In the genomic region with DNA sequence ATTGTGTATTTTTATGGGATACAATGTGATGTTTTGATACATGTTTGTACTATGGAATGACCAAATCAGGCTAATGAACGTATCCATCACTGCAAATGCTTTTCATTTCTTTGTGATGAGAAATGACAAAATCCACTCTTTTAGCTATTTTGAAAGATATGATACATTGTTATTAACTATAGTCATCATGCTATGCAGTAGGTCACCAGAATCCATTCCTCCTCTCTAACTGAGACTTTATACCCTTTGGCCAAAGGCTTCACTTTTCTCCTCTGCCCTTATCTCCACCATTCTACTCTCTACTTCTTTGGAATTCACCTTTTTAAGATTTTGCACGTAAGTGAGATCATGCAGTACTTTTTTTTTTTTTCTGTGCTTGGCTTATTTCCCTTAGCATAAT, we compare ENCODE assay signal across 2 cellular contexts.
TF ChIP-seq lines count a peak whose summit lies in the region.

No MANE protein-coding gene starts in this region.

TF ChIP-seq in SK-N-SH, 30 proteins besides CTCF, POLR2A, EP300 and RAD21 (continued from another document):
- TF ChIP-seq PBX3 (IDR thresholded peaks at IDR 0.05): peak; percentile 35; the same call in 1 of the 2 replicates
- TF ChIP-seq JUND (IDR thresholded peaks at IDR 0.05): peak; percentile 13; the same call in 1 of the 2 replicates

TF ChIP-seq in GM23338, 12 proteins besides CTCF, POLR2A, EP300 and RAD21 (continued from another document):
- TF ChIP-seq ZNF462 (CRISPR knock-in tag; IDR thresholded peaks at IDR 0.05): no peak
- no peak for TF ChIP-seq ZNF114 (CRISPR knock-in tag; IDR thresholded peaks at IDR 0.05)
- no peak for TF ChIP-seq POLR2AphosphoS5 (IDR thresholded peaks at IDR 0.05; ENCODE audit: low read depth)
- TF ChIP-seq EZH2 (IDR thresholded peaks at IDR 0.05; ENCODE audit: low read depth, unreplicated experiment): no peak
- no peak for TF ChIP-seq ZNF331 (CRISPR knock-in tag; IDR thresholded peaks at IDR 0.05; ENCODE audit: low read depth)
- TF ChIP-seq CREB1 (CRISPR knock-in tag; IDR thresholded peaks at IDR 0.05; ENCODE audit: low read depth): no peak
- TF ChIP-seq, protein P1, sequence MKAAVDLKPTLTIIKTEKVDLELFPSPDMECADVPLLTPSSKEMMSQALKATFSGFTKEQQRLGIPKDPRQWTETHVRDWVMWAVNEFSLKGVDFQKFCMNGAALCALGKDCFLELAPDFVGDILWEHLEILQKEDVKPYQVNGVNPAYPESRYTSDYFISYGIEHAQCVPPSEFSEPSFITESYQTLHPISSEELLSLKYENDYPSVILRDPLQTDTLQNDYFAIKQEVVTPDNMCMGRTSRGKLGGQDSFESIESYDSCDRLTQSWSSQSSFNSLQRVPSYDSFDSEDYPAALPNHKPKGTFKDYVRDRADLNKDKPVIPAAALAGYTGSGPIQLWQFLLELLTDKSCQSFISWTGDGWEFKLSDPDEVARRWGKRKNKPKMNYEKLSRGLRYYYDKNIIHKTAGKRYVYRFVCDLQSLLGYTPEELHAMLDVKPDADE (IDR thresholded peaks at IDR 0.05): no peak
- TF ChIP-seq, protein P2, sequence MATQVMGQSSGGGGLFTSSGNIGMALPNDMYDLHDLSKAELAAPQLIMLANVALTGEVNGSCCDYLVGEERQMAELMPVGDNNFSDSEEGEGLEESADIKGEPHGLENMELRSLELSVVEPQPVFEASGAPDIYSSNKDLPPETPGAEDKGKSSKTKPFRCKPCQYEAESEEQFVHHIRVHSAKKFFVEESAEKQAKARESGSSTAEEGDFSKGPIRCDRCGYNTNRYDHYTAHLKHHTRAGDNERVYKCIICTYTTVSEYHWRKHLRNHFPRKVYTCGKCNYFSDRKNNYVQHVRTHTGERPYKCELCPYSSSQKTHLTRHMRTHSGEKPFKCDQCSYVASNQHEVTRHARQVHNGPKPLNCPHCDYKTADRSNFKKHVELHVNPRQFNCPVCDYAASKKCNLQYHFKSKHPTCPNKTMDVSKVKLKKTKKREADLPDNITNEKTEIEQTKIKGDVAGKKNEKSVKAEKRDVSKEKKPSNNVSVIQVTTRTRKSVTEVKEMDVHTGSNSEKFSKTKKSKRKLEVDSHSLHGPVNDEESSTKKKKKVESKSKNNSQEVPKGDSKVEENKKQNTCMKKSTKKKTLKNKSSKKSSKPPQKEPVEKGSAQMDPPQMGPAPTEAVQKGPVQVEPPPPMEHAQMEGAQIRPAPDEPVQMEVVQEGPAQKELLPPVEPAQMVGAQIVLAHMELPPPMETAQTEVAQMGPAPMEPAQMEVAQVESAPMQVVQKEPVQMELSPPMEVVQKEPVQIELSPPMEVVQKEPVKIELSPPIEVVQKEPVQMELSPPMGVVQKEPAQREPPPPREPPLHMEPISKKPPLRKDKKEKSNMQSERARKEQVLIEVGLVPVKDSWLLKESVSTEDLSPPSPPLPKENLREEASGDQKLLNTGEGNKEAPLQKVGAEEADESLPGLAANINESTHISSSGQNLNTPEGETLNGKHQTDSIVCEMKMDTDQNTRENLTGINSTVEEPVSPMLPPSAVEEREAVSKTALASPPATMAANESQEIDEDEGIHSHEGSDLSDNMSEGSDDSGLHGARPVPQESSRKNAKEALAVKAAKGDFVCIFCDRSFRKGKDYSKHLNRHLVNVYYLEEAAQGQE (IDR thresholded peaks at IDR 0.05; ENCODE audit: unreplicated experiment): no peak
- TF ChIP-seq EZH2phosphoT487 (IDR thresholded peaks at IDR 0.05; ENCODE audit: unreplicated experiment): no peak
